8 cellular contexts compared by ENCODE assay signal in the genomic region with DNA sequence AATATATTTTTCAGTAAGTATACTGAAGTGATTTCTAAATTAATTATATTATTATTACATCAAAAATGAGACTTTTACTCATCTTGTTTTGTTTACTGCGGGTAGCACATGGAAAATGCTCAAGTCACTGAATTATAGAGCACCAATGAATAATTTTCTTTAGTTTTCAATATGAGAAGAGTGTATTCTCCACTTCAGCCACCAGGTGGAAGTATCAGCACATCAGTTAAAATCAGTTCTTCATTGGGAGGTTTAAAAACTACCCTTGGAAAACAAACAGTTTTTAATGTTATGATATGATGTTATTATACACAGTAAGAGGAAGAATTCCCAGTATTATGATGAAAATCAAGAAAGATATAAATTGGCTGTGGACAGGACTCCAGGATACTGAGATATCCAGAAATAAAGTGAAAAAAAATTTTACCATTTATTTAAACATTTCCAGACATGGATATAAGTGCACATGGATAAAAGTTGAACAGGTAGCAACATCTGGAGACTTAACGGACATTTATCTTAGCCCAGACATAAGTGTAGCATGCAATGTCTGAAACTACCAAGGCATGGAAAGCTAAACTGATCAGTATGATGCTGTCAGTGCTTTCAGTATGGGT.
DNase-seq lines count a peak whose midpoint lies in the region; ATAC-seq and TF ChIP-seq lines count a peak whose summit lies in the region.

No MANE protein-coding gene starts in this region.

- H3K9ac ChIP-seq in parathyroid adenoma, result no peak overlapping the region

- H3K4me2 ChIP-seq in parathyroid adenoma (ENCODE audit: low read length), result no peak overlapping the region

- H3K79me2 ChIP-seq in parathyroid adenoma, result no peaks in the 10 kb centered on the region

- TF ChIP-seq CTCF in right atrium auricular region (IDR thresholded peaks at IDR 0.05) (peak; percentile 46 to 81), esophagus squamous epithelium (IDR thresholded peaks at IDR 0.05) (peak; percentile 41 to 84 (median 74)), parathyroid adenoma (IDR thresholded peaks at IDR 0.05) (peak; percentile 91)

- no peak for TF ChIP-seq POLR2A in esophagus squamous epithelium (IDR thresholded peaks at IDR 0.05)

- DNase-seq in right atrium auricular region (ENCODE audit: low spot score) (no peak), left ventricle myocardium superior (no peak), RPMI7951 (ENCODE audit: low read depth) (peak; percentile 25), esophagus squamous epithelium (lab: John Stamatoyannopoulos, UW) (no peak)
- DNase-seq in activated naive CD4-positive, alpha-beta T cell (lab: John Stamatoyannopoulos, UW), result no peak

- ATAC-seq in left ventricle myocardium superior (no peak), HG03139 (IDR thresholded peaks at IDR 0.05; ENCODE audit: unreplicated experiment) (no peak)

- H3K27ac ChIP-seq in right atrium auricular region (no peak overlapping the region), esophagus squamous epithelium (no peak overlapping the region), parathyroid adenoma (no peak overlapping the region)

- H2AFZ ChIP-seq in parathyroid adenoma, result no peak overlapping the region

- H3K9me3 ChIP-seq in right atrium auricular region (no peaks in the 10 kb centered on the region), esophagus squamous epithelium (no peaks in the 10 kb centered on the region), parathyroid adenoma (ENCODE audit: control insufficient read depth, low read length) (no peaks in the 10 kb centered on the region)

- H3K4me1 ChIP-seq in right atrium auricular region, result no peaks in the 10 kb centered on the region
- H3K4me1 ChIP-seq in esophagus squamous epithelium, result no peaks in the 10 kb centered on the region
- no peaks in the 10 kb centered on the region for H3K4me1 ChIP-seq in parathyroid adenoma

- H3K4me3 ChIP-seq in right atrium auricular region, result no peak overlapping the region
- no peak overlapping the region for H3K4me3 ChIP-seq in esophagus squamous epithelium
- no peak overlapping the region for H3K4me3 ChIP-seq in parathyroid adenoma (ENCODE audit: low read depth, low read length)

- no peak for TF ChIP-seq EP300 in Ishikawa (IDR thresholded peaks at IDR 0.05; ENCODE audit: borderline replicate concordance)

- H3K27me3 ChIP-seq in right atrium auricular region (no peaks in the 10 kb centered on the region), esophagus squamous epithelium (no peaks in the 10 kb centered on the region), parathyroid adenoma (ENCODE audit: control insufficient read depth, insufficient read depth, low read length) (no peaks in the 10 kb centered on the region)

- intact Hi-C loops in left ventricle myocardium superior (cut with micrococcal nuclease) (no loop called here), esophagus squamous epithelium (cut with DNase I) (no loop called here)

- WGBS in esophagus squamous epithelium, 2 donors, result 18 to 23% methylated on average over 2 of the region's 2 CpGs

- peak; percentile 92 for TF ChIP-seq RAD21 in Ishikawa (IDR thresholded peaks at IDR 0.05; ENCODE audit: low read depth)

- H3K36me3 ChIP-seq in right atrium auricular region (no peaks in the 10 kb centered on the region), esophagus squamous epithelium (no peaks in the 10 kb centered on the region), parathyroid adenoma (ENCODE audit: control insufficient read depth, insufficient read depth, low read length) (no peaks in the 10 kb centered on the region)

TF ChIP-seq in Ishikawa, 13 proteins besides CTCF, POLR2A, EP300 and RAD21:
- TF ChIP-seq TAF1 (IDR thresholded peaks at IDR 0.05; ENCODE audit: low read depth), result no peak
- no peak for TF ChIP-seq TCF12 (IDR thresholded peaks at IDR 0.05; ENCODE audit: low read depth)
- no peak for TF ChIP-seq EGR1 (IDR thresholded peaks at IDR 0.05)
- TF ChIP-seq, protein P1, sequence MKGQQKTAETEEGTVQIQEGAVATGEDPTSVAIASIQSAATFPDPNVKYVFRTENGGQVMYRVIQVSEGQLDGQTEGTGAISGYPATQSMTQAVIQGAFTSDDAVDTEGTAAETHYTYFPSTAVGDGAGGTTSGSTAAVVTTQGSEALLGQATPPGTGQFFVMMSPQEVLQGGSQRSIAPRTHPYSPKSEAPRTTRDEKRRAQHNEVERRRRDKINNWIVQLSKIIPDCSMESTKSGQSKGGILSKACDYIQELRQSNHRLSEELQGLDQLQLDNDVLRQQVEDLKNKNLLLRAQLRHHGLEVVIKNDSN (IDR thresholded peaks at IDR 0.05), result no peak
